Comparison of ENCODE assay signal across 19 cellular contexts in genomic region chr15:28994830-28995180, GRCh38.
DNase-seq lines count a peak whose midpoint lies in the region; ATAC-seq, FAIRE-seq and TF ChIP-seq lines count a peak whose summit lies in the region.
"Had no signal": no experiment of that assay in that cellular context is flagged by ENCODE, and none has a peak within 500 bp of the region (broad histone marks: within the 10 kb centered on the region; RNA-seq: fewer than 3 reads in every experiment).

No MANE protein-coding gene starts in this region.

- DNase-seq in CD4-positive, alpha-beta T cell, result no peak
- DNase-seq in NOMO-1 treated with DMSO at 0.1 percent for 48 hours (lab: John Stamatoyannopoulos, UW; ENCODE audit: unreplicated experiment) (peak; percentile 71), astrocyte (ENCODE audit: low read depth) (no peak), middle frontal gyrus (ENCODE audit: extremely low spot score, low spot score) (peak; percentile 45), kidney (no peak), DMS79 treated with DMSO at 0.1 percent for 48 hours (lab: John Stamatoyannopoulos, UW) (no peak), lower lobe of right lung (no peak)
- DNase-seq: mucosa of descending colon, NCI-H1436 treated with DMSO at 0.1 percent for 48 hours, NCI-H524, right cardiac atrium, stomach had no signal

- H3K4me2 ChIP-seq in astrocyte (ENCODE audit: low read length), result peak overlapping the region; percentile 28

- no peak overlapping the region for H3K9ac ChIP-seq in astrocyte (ENCODE audit: low read length)
- no peak overlapping the region for H3K9ac ChIP-seq in kidney (ENCODE audit: low read length in 2 of 2)

- H3K4me1 ChIP-seq in astrocyte (ENCODE audit: insufficient read depth, low read length) (peaks cover 8% of the 10 kb centered on the region), kidney (ENCODE audit: control insufficient read depth in 1 of 2, insufficient read depth in 1 of 2, low read depth in 1 of 2, low read length in 2 of 2) (no peaks in the 10 kb centered on the region), lower lobe of right lung (peaks cover 4% of the 10 kb centered on the region)
- H3K4me1 ChIP-seq: breast epithelium had no signal

- no peak overlapping the region for H2AFZ ChIP-seq in astrocyte (ENCODE audit: low read depth, low read length)

- H3K36me3 ChIP-seq in astrocyte (ENCODE audit: insufficient read depth, low read length), result no peaks in the 10 kb centered on the region
- H3K36me3 ChIP-seq in kidney (ENCODE audit: control insufficient read depth in 1 of 2, insufficient read depth in 2 of 2, low read length in 2 of 2), result no peaks in the 10 kb centered on the region
- no peaks in the 10 kb centered on the region for H3K36me3 ChIP-seq in lower lobe of right lung
- H3K36me3 ChIP-seq: breast epithelium, HAP-1, stomach had no signal

- H4K20me1 ChIP-seq in astrocyte (ENCODE audit: insufficient read depth, low read length), result no peaks in the 10 kb centered on the region

- intact Hi-C loops in CD4-positive, alpha-beta T cell (cut with DNase I, micrococcal nuclease), result no loop called here
- intact Hi-C loops in kidney (cut with DNase I) (no loop called here), lower lobe of right lung (cut with DNase I) (no loop called here)

- H3K9me3 Mint-ChIP-seq in CD4-positive, alpha-beta T cell, result no peaks in the 10 kb centered on the region
- H3K9me3 Mint-ChIP-seq in astrocyte (ENCODE audit: unreplicated experiment), result no peaks in the 10 kb centered on the region
- H3K9me3 Mint-ChIP-seq: activated T-cell treated with anti-CD3 and anti-CD28 coated beads, Interleukin-2, amount 50 U/mL, for 4 hours had no signal

- no peaks in the 10 kb centered on the region for H3K27me3 ChIP-seq in CD4-positive, alpha-beta T cell (ENCODE audit: control insufficient read depth, insufficient read depth, low read length)
- H3K27me3 ChIP-seq in astrocyte (ENCODE audit: insufficient read depth, low read length) (peaks cover 2% of the 10 kb centered on the region), lower lobe of right lung (ENCODE audit: low read depth) (no peaks in the 10 kb centered on the region)
- H3K27me3 ChIP-seq: breast epithelium had no signal

- no peaks in the 10 kb centered on the region for H3K79me2 ChIP-seq in astrocyte (ENCODE audit: insufficient read depth, low read length)

- H3K27ac ChIP-seq in CD4-positive, alpha-beta T cell (ENCODE audit: low read depth, low read length), result no peak overlapping the region
- H3K27ac ChIP-seq in astrocyte (ENCODE audit: low read depth, low read length) (no peak overlapping the region), kidney (ENCODE audit: low read depth in 2 of 2, low read length in 2 of 2) (no peak overlapping the region), lower lobe of right lung (no peak overlapping the region)
- H3K27ac ChIP-seq: breast epithelium, stomach, VCaP had no signal

- CTCF ChIA-PET in CD4-positive, alpha-beta T cell (lab: Charles Lee), result no interaction called here

- no peaks in the 10 kb centered on the region for H3K27me3 Mint-ChIP-seq in CD4-positive, alpha-beta T cell
- no peaks in the 10 kb centered on the region for H3K27me3 Mint-ChIP-seq in astrocyte (ENCODE audit: low read depth, unreplicated experiment)
- H3K27me3 Mint-ChIP-seq: B cell had no signal

- no peak for FAIRE-seq in astrocyte (lab: Jason Lieb, UNC)
- no peak for FAIRE-seq in kidney (lab: Jason Lieb, UNC)

- H3K9me3 ChIP-seq in CD4-positive, alpha-beta T cell (ENCODE audit: control insufficient read depth, low read length), result no peaks in the 10 kb centered on the region
- no peaks in the 10 kb centered on the region for H3K9me3 ChIP-seq in astrocyte (ENCODE audit: insufficient read depth, low read depth, low read length)
- no peaks in the 10 kb centered on the region for H3K9me3 ChIP-seq in kidney (ENCODE audit: control insufficient read depth in 1 of 2, low read length in 2 of 2)
- H3K9me3 ChIP-seq in lower lobe of right lung, result no peaks in the 10 kb centered on the region
- H3K9me3 ChIP-seq: breast epithelium, HAP-1, mucosa of descending colon, stomach had no signal

- H3K4me3 Mint-ChIP-seq in CD4-positive, alpha-beta T cell, result peak overlapping the region; percentile 46
- H3K4me3 Mint-ChIP-seq in astrocyte (ENCODE audit: unreplicated experiment), result no peak overlapping the region
- H3K4me3 Mint-ChIP-seq: B cell had no signal

- no peak for ATAC-seq in CD4-positive, alpha-beta T cell (ENCODE audit: poor library complexity)
- no peak for ATAC-seq in GM19452 (IDR thresholded peaks at IDR 0.05; ENCODE audit: unreplicated experiment)
- ATAC-seq in lower lobe of right lung, result no peak
- ATAC-seq: esophagus mucosa, mucosa of descending colon, right cardiac atrium had no signal

- peaks cover 47% of the 10 kb centered on the region for H3K36me3 Mint-ChIP-seq in CD4-positive, alpha-beta T cell (ENCODE audit: low read depth)
- H3K36me3 Mint-ChIP-seq in astrocyte (ENCODE audit: low read depth, unreplicated experiment), result peaks cover 4% of the 10 kb centered on the region

- peaks cover 67% of the 10 kb centered on the region for H3K4me1 Mint-ChIP-seq in CD4-positive, alpha-beta T cell (ENCODE audit: low read depth)
- H3K4me1 Mint-ChIP-seq in astrocyte (ENCODE audit: low read depth, unreplicated experiment), result peaks cover 12% of the 10 kb centered on the region
- H3K4me1 Mint-ChIP-seq: B cell had no signal

- POLR2A ChIA-PET in CD4-positive, alpha-beta T cell (lab: Charles Lee), result interaction anchor here (1.2 to 1.4 kb wide), 2 partner anchors 10 to 35 kb away, joined by 3 read pairs; no protein-coding TSS in a partner anchor

- TF ChIP-seq CTCF in CD4-positive, alpha-beta T cell (IDR thresholded peaks at IDR 0.05), result no peak
- TF ChIP-seq CTCF in astrocyte (IDR thresholded peaks at IDR 0.05; ENCODE audit: insufficient read depth, low read depth, low read length) (no peak), kidney (IDR thresholded peaks at IDR 0.05; ENCODE audit: borderline replicate concordance, extremely low read depth, insufficient read depth) (no peak), lower lobe of right lung (IDR thresholded peaks at IDR 0.05) (no peak)

- H3K4me3 ChIP-seq in astrocyte (ENCODE audit: insufficient read depth, low read depth, low read length) (no peak overlapping the region), kidney (ENCODE audit: low read length in 2 of 2) (no peak overlapping the region), lower lobe of right lung (no peak overlapping the region)
- H3K4me3 ChIP-seq: breast epithelium, HAP-1, mucosa of descending colon, stomach had no signal

- H3K27ac Mint-ChIP-seq in CD4-positive, alpha-beta T cell, result peak overlapping the region; percentile 69
- H3K27ac Mint-ChIP-seq in astrocyte (ENCODE audit: unreplicated experiment), result no peak overlapping the region
- H3K27ac Mint-ChIP-seq: B cell had no signal

Comparison
In these comparisons a context has a peak if more than half of its experiments do, and no peak if none do; other contexts are left out.
1. DNase-seq: peak in NOMO-1 treated with DMSO at 0.1 percent for 48 hours (single experiment) and middle frontal gyrus (single experiment); none in CD4-positive, alpha-beta T cell (0 of 10), astrocyte (single experiment), kidney (single experiment), DMS79 treated with DMSO at 0.1 percent for 48 hours (single experiment) and lower lobe of right lung (single experiment).